16 cellular contexts compared by ENCODE assay signal in the genomic region with DNA sequence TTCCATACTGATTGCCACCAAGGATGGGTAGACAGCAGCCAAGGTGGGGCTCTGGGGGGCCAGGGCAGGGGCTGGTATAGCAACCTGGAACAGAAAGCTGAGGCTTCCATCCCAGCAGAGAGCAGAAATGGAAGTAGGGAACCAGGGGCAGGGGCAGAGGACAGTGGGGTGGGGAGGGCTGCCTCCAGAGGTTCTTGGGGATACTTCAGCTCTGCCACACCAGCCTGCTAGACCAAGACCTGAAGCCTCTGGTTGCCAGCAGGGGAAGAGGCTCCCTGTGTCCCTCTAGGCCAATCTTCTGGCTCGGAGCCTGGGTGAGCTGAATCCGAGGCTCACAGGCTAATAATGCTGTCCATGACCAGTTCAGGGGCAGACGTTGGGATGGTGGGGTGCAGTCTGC.
DNase-seq lines count a peak whose midpoint lies in the region; ATAC-seq, FAIRE-seq and TF ChIP-seq lines count a peak whose summit lies in the region.
"Had no signal": no experiment of that assay in that cellular context is flagged by ENCODE, and none has a peak within 500 bp of the region (broad histone marks: within the 10 kb centered on the region; RNA-seq: fewer than 3 reads in every experiment).

No MANE protein-coding gene starts in this region.

- H3K27ac ChIP-seq in A549 (peak overlapping the region; percentile 62 to 83), osteoblast (ENCODE audit: low read depth, low read length) (no peak overlapping the region), upper lobe of right lung (no peak overlapping the region), brain microvascular endothelial cell (no peak overlapping the region)

- H3K79me2 ChIP-seq in osteoblast (ENCODE audit: insufficient read depth, low read length): no peaks in the 10 kb centered on the region

- H3K4me2 ChIP-seq in A549 (peak overlapping the region; percentile 40; the same call in 1 of the 3 replicates), osteoblast (ENCODE audit: insufficient read depth, low read length) (no peak overlapping the region)
- H3K4me2 ChIP-seq: GM23338 had no signal

- in situ Hi-C loops in brain microvascular endothelial cell (cut with HindIII; ENCODE audit: low pct_ligation_motif_present, low sequenced_read_pairs): no loop called here

- H3K4me1 ChIP-seq in A549: peaks cover 48% of the 10 kb centered on the region
- H3K4me1 ChIP-seq in osteoblast (ENCODE audit: insufficient read depth, low read length): peaks cover 5% of the 10 kb centered on the region
- H3K4me1 ChIP-seq in upper lobe of right lung: no peaks in the 10 kb centered on the region

- peaks cover 32% of the 10 kb centered on the region for H3K27me3 ChIP-seq in osteoblast (ENCODE audit: insufficient read depth, low read length)
- H3K27me3 ChIP-seq in upper lobe of right lung: no peaks in the 10 kb centered on the region
- H3K27me3 ChIP-seq in brain microvascular endothelial cell (replicated peaks): no peaks in the 10 kb centered on the region

- ATAC-seq in A549 (no peak), upper lobe of right lung (no peak)
- ATAC-seq: CD8-positive, alpha-beta T cell; GM23338 had no signal

- no peak overlapping the region for H3K4me3 ChIP-seq in A549
- H3K4me3 ChIP-seq in osteoblast (ENCODE audit: insufficient read depth, low read length): no peak overlapping the region
- no peak overlapping the region for H3K4me3 ChIP-seq in upper lobe of right lung
- H3K4me3 ChIP-seq in brain microvascular endothelial cell (ENCODE audit: low read depth, low read length): no peak overlapping the region
- H3K4me3 ChIP-seq: GM23338 had no signal

- POLR2A ChIA-PET in A549 (lab: Yijun Ruan, JAX): no interaction called here
- POLR2A ChIA-PET in GM10248 (lab: Yijun Ruan, JAX): no interaction called here

- H3K36me3 ChIP-seq in osteoblast (ENCODE audit: insufficient read depth, low read length) (no peaks in the 10 kb centered on the region), upper lobe of right lung (no peaks in the 10 kb centered on the region), brain microvascular endothelial cell (replicated peaks) (no peaks in the 10 kb centered on the region)

- no peak for TF ChIP-seq RAD21 in A549 (conservative IDR thresholded peaks at IDR 0.05 in 1 of 2, IDR thresholded peaks at IDR 0.05 in 1 of 2)

- 48% methylated on average over 3 of the region's 3 CpGs for WGBS in A549 (ENCODE audit: missing lambda C conversion rate)

- DNase-seq in A549 (ENCODE audit: low read depth in 1 of 2, low spot score in 1 of 2) (no peak), GM10248 (ENCODE audit: extremely low spot score) (peak; percentile 4), cerebellum (ENCODE audit: low spot score) (peak; percentile 1), osteoblast (ENCODE audit: insufficient read length, low spot score, missing footprints) (peak; percentile 50), upper lobe of right lung (no peak), brain microvascular endothelial cell (no peak)
- DNase-seq in stimulated activated CD4-positive, alpha-beta T cell treated with anti-CD3 and anti-CD28 coated beads, Interleukin-1b, Interleukin-23, amount 100 ng/mL, for 48 hours: no peak
- DNase-seq in stimulated activated naive CD4-positive, alpha-beta T cell treated with Interleukin-2 at 50 U/mL for 16 hours (lab: John Stamatoyannopoulos, UW): no peak
- DNase-seq: COR-L47, DND-41, GDM1, H9 had no signal

- H2AFZ ChIP-seq in osteoblast (ENCODE audit: low read length): no peak overlapping the region
- H2AFZ ChIP-seq: GM23338 had no signal

- no peak for FAIRE-seq in A549 (lab: Jason Lieb, UNC)
- FAIRE-seq: A204.1, D721Med had no signal

- H3K9me3 ChIP-seq in A549 (no peaks in the 10 kb centered on the region), osteoblast (ENCODE audit: low read depth, low read length) (no peaks in the 10 kb centered on the region), upper lobe of right lung (no peaks in the 10 kb centered on the region)

- TF ChIP-seq POLR2A in A549 (IDR thresholded peaks at IDR 0.05; ENCODE audit: low read length): no peak

- intact Hi-C loops in upper lobe of right lung (cut with DNase I): no loop called here

- no peaks in the 10 kb centered on the region for H4K20me1 ChIP-seq in osteoblast (ENCODE audit: insufficient read depth, low read length)

- TF ChIP-seq EP300 in A549 (IDR thresholded peaks at IDR 0.05): no peak

- CTCF ChIA-PET in A549 (lab: Yijun Ruan, JAX) (interaction anchor here (1.0 to 17.4 kb wide), 3 partner anchors 10 to 236 kb away, joined by 3 to 222 read pairs (median 30); no protein-coding TSS in a partner anchor), GM10248 (lab: Yijun Ruan, JAX) (no interaction called here)

- TF ChIP-seq CTCF in A549 (IDR thresholded peaks at IDR 0.05) (no peak), GM10248 (IDR thresholded peaks at IDR 0.05; ENCODE audit: control extremely low read depth, extremely low read depth, low read depth, missing control alignments) (no peak), osteoblast (IDR thresholded peaks at IDR 0.05; ENCODE audit: extremely low read depth, low read depth, low read length) (no peak), upper lobe of right lung (IDR thresholded peaks at IDR 0.05) (no peak), brain microvascular endothelial cell (IDR thresholded peaks at IDR 0.05; ENCODE audit: low read depth, low read length, missing control alignments) (no peak)

TF ChIP-seq in A549, 52 proteins besides CTCF, POLR2A, EP300 and RAD21:
- TF ChIP-seq EHF (CRISPR knock-in tag; IDR thresholded peaks at IDR 0.05) (no peak), NR3C1 (IDR thresholded peaks at IDR 0.05) (no peak), SREBF2 (IDR thresholded peaks at IDR 0.05) (no peak), JUN (IDR thresholded peaks at IDR 0.05) (no peak), FOXS1 (CRISPR knock-in tag; IDR thresholded peaks at IDR 0.05) (no peak)
- TF ChIP-seq, protein P1, sequence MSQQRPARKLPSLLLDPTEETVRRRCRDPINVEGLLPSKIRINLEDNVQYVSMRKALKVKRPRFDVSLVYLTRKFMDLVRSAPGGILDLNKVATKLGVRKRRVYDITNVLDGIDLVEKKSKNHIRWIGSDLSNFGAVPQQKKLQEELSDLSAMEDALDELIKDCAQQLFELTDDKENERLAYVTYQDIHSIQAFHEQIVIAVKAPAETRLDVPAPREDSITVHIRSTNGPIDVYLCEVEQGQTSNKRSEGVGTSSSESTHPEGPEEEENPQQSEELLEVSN (IDR thresholded peaks at IDR 0.05; ENCODE audit: borderline replicate concordance, low read depth): no peak

Comparison
In these comparisons a context has a peak if more than half of its experiments do, and no peak if none do; other contexts are left out.
1. DNase-seq: peak in GM10248 (single experiment), cerebellum (single experiment) and osteoblast (single experiment); none in A549 (0 of 2), upper lobe of right lung (single experiment), stimulated activated CD4-positive, alpha-beta T cell treated with anti-CD3 and anti-CD28 coated beads, Interleukin-1b, Interleukin-23, amount 100 ng/mL, for 48 hours (single experiment), stimulated activated naive CD4-positive, alpha-beta T cell treated with Interleukin-2 at 50 U/mL for 16 hours (single experiment) and brain microvascular endothelial cell (single experiment).
2. H3K27ac ChIP-seq: peak in A549 (2 of 2); none in osteoblast (single experiment), upper lobe of right lung (single experiment) and brain microvascular endothelial cell (single experiment).